ENCODE assay signal across 22 cellular contexts in genomic region chr9:88979791-88980190, GRCh38.
"Had no signal": no experiment of that assay in that cellular context is flagged by ENCODE, and none has a peak within 500 bp of the region (broad histone marks: within the 10 kb centered on the region; RNA-seq: fewer than 3 reads in every experiment).

No MANE protein-coding gene starts in this region.

- H3K4me1 ChIP-seq: SJSA1 had no signal

- H3K36me3 ChIP-seq: MG63, SJSA1 had no signal

- H3K4me3 ChIP-seq: MG63, SJSA1, SK-N-MC had no signal

- H3K27ac ChIP-seq: SJSA1, SK-N-MC had no signal

- H3K27me3 ChIP-seq: MG63, SJSA1 had no signal

- ATAC-seq: HepG2 had no signal

- DNase-seq: IMR-90, Karpas-422, KG1, NCI-H1092, NCI-H1105 treated with DMSO at 0.1 percent for 48 hours, NCI-H1417 treated with DMSO at 0.1 percent for 48 hours, NCI-H146, NCI-H1694 treated with DMSO at 0.1 percent for 48 hours, NCI-H1930, NCI-H2081, NCI-H2107, NCI-H2227 treated with DMSO at 0.1 percent for 48 hours, NCI-H524, NCI-H526 treated with DMSO at 0.1 percent for 48 hours, NCI-H774, Right ventricle myocardium superior, RPMI8226, SIG-M5 had no signal

- H3K9me3 ChIP-seq: SJSA1 had no signal
